ENCODE assay signal across 12 cellular contexts in the genomic region with DNA sequence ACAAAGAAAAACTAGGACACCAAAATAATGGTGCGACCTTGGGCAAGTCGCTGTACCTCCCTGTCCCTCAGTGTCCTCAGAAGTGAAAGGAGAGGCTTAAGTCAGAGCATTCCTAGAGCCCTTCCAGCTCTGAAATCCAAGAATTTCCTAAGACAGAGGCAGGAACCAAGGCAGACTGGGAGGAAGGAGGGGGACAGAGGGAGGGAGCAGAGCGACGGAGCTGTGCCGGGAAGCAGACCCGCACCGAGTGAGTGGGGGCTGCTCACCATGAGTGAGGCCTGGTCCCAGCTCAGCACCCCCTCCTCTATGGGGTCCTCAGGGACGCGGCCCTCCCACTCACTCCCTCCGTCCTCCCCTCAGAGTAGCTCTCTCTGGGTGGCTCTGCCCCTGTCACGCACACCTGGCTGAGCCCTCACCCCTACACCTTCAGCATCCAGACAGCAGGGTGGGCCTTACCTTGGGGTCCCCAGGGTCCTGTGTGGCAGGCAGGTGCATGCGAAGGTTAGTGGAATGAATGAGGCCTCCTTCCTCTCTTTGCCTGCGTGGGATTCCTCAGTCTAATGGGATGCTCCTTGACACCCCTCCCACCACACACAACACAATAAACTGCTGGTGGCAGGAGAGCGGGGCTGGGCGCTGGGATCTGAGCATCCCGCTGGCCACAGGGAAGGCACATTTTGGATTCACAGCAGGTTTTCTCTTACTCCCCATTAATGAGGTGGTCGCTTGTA. TPM values are rescaled to one million over a fixed set of nuclear protein-coding genes. Genes with fewer than 3 reads are reported as not detected.
DNase-seq lines count a peak whose midpoint lies in the region; ATAC-seq, FAIRE-seq and TF ChIP-seq lines count a peak whose summit lies in the region.
"Had no signal": no experiment of that assay in that cellular context is flagged by ENCODE, and none has a peak within 500 bp of the region (broad histone marks: within the 10 kb centered on the region; RNA-seq: fewer than 3 reads in every experiment).

No MANE protein-coding gene starts in this region.

- H3K79me1 ChIP-seq in H1 (ENCODE audit: low read depth, low read length): no peaks in the 10 kb centered on the region

- ATAC-seq in naive B cell (ENCODE audit: low read depth in 2 of 2) (no peak), GM21360 (IDR thresholded peaks at IDR 0.05; ENCODE audit: unreplicated experiment) (no peak)

- TF ChIP-seq CTCF in H1 (IDR thresholded peaks at IDR 0.05; ENCODE audit: control extremely low read depth in 1 of 3, insufficient read depth in 1 of 3, low read depth in 1 of 3, low read length in 3 of 3): no peak
- TF ChIP-seq CTCF in tibial artery (IDR thresholded peaks at IDR 0.05): no peak
- TF ChIP-seq CTCF in BE2C (IDR thresholded peaks at IDR 0.05; ENCODE audit: low read depth, low read length): no peak

- H2BK12ac ChIP-seq in H1 (ENCODE audit: low read depth, low read length): peak overlapping the region; percentile 91; the same call in 1 of the 2 replicates

- peak overlapping the region; percentile 81 to 99 for H3K4me2 ChIP-seq in H1 (ENCODE audit: insufficient read depth in 1 of 2, low read depth in 2 of 2, low read length in 2 of 2)
- H3K4me2 ChIP-seq: KMS-11 had no signal

- H3K36me3 ChIP-seq in SJCRH30 (no peaks in the 10 kb centered on the region), H1 (ENCODE audit: control insufficient read depth in 2 of 4, insufficient read depth in 4 of 4, low read length in 3 of 4) (no peaks in the 10 kb centered on the region), tibial artery (no peaks in the 10 kb centered on the region), BE2C (no peaks in the 10 kb centered on the region)

- no peaks in the 10 kb centered on the region for H3K79me2 ChIP-seq in H1 (ENCODE audit: control insufficient read depth in 1 of 2, insufficient read depth in 2 of 2, low read length in 2 of 2)

- H2BK20ac ChIP-seq in H1 (ENCODE audit: low read length): peak overlapping the region; percentile 80; the same call in 1 of the 2 replicates

- peak overlapping the region; percentile 93; the same call in 1 of the 2 replicates for H2AK5ac ChIP-seq in H1 (ENCODE audit: low read depth, low read length)

- H3K27me3 Mint-ChIP-seq in naive B cell: peaks cover 40 to 90% (median 87%) of the 10 kb centered on the region in 3 donors

- peaks cover 0 to 7% of the 10 kb centered on the region in 2 donors for H3K36me3 Mint-ChIP-seq in naive B cell

- peak overlapping the region; percentile 97; the same call in 1 of the 2 replicates for H2BK15ac ChIP-seq in H1 (ENCODE audit: low read length)

- no peak overlapping the region for H3K4ac ChIP-seq in H1 (replicated peaks; ENCODE audit: insufficient read length, low read depth, low read length)

- peaks cover 6% of the 10 kb centered on the region; the same call in 1 of the 2 replicates for H3K27me3 ChIP-seq in SJCRH30
- H3K27me3 ChIP-seq in H1 (replicated peaks in 1 of 4; ENCODE audit: control insufficient read depth in 3 of 4, extremely low read depth in 1 of 4, insufficient read depth in 3 of 4, low read length in 3 of 4): peaks cover 6 to 48% (median 36%) of the 10 kb centered on the region in 4 experiments
- H3K27me3 ChIP-seq in tibial artery: no peaks in the 10 kb centered on the region
- peaks cover 7% of the 10 kb centered on the region; the same call in 1 of the 2 replicates for H3K27me3 ChIP-seq in BE2C

- H3K9me3 Mint-ChIP-seq in naive B cell: no peaks in the 10 kb centered on the region

- no peak for TF ChIP-seq EP300 in H1 (IDR thresholded peaks at IDR 0.05; ENCODE audit: borderline replicate concordance in 1 of 2, low read depth in 2 of 2, low read length in 2 of 2)

- H3K23me2 ChIP-seq in H1 (ENCODE audit: low read depth, low read length): peaks cover 25% of the 10 kb centered on the region

- H3K9me3 ChIP-seq in SJCRH30 (replicated peaks) (no peaks in the 10 kb centered on the region), H1 (ENCODE audit: insufficient read depth in 2 of 2, low read depth in 1 of 2, low read length in 1 of 2) (no peaks in the 10 kb centered on the region), tibial artery (no peaks in the 10 kb centered on the region), BE2C (no peaks in the 10 kb centered on the region)

- TF ChIP-seq POLR2A in H1 (IDR thresholded peaks at IDR 0.05; ENCODE audit: control extremely low read depth in 1 of 2, low read depth in 2 of 2, low read length in 2 of 2): no peak

- H4K8ac ChIP-seq in H1 (ENCODE audit: extremely low read depth, insufficient read depth, low read length): no peak overlapping the region

- peak overlapping the region; percentile 66; the same call in 1 of the 2 replicates for H2BK5ac ChIP-seq in H1 (ENCODE audit: low read depth, low read length)

- no peak for DNase-seq in SJCRH30
- peak in 1 of 2 experiments; percentile 64 for DNase-seq in H1 (ENCODE audit: low read depth in 1 of 2, low spot score in 2 of 2)
- DNase-seq in naive B cell: no peak
- peak in 1 of 2 donors; percentile 62 for DNase-seq in tibial artery
- DNase-seq in HPDE6-E6E7 (ENCODE audit: extremely low spot score): no peak
- DNase-seq in BE2C: no peak
- DNase-seq: activated CD8-positive, alpha-beta memory T cell treated with anti-CD3 and anti-CD28 coated beads, Interleukin-2, amount 50 U/mL, for 4 hours; SW 1271 had no signal

- H3K18ac ChIP-seq in H1 (ENCODE audit: extremely low read depth, low read length): peak overlapping the region; percentile 87

- peak overlapping the region; percentile 69 for H4K91ac ChIP-seq in H1 (replicated peaks; ENCODE audit: insufficient read length, low read length)

- no peak overlapping the region for H3K27ac ChIP-seq in SJCRH30
- no peak overlapping the region for H3K27ac ChIP-seq in H1 (ENCODE audit: low read depth, low read length)
- peak overlapping the region; percentile 95 to 98 for H3K27ac ChIP-seq in tibial artery
- H3K27ac ChIP-seq: KMS-11 had no signal

- no peak for FAIRE-seq in H1 (lab: Jason Lieb, UNC)

- no peak overlapping the region for H3K27ac Mint-ChIP-seq in naive B cell

- peaks cover 12% of the 10 kb centered on the region for H3K4me1 ChIP-seq in SJCRH30
- peaks cover 0 to 35% (median 22%) of the 10 kb centered on the region in 4 experiments; a peak in 6 of 7 replicates for H3K4me1 ChIP-seq in H1 (replicated peaks in 1 of 4; ENCODE audit: control insufficient read depth in 3 of 4, insufficient read depth in 4 of 4, low read length in 3 of 4)
- peaks cover 6 to 46% (median 34%) of the 10 kb centered on the region in 4 donors for H3K4me1 ChIP-seq in tibial artery
- peaks cover 6% of the 10 kb centered on the region for H3K4me1 ChIP-seq in BE2C

- no peak overlapping the region for H2AFZ ChIP-seq in H1 (ENCODE audit: low read length)

- no peak overlapping the region for H3K9ac ChIP-seq in H1 (replicated peaks in 1 of 4; ENCODE audit: extremely low read depth in 1 of 4, low read depth in 3 of 4, low read length in 3 of 4)
- H3K9ac ChIP-seq: KMS-11 had no signal

- TF ChIP-seq RAD21 in H1 (IDR thresholded peaks at IDR 0.05 in 1 of 2, conservative IDR thresholded peaks at IDR 0.05 in 1 of 2; ENCODE audit: low read depth in 2 of 2, low read length in 2 of 2): no peak

- no peak overlapping the region for H3K14ac ChIP-seq in H1 (ENCODE audit: insufficient read length)

- H2BK120ac ChIP-seq in H1 (replicated peaks; ENCODE audit: low read depth, low read length): no peak overlapping the region

- H3K56ac ChIP-seq in H1 (replicated peaks; ENCODE audit: insufficient read length, low read depth, low read length): no peak overlapping the region

- intact Hi-C loops in tibial artery (cut with DNase I; ENCODE audit: low total_unique reads): no loop called here

- H3K4me3 ChIP-seq in SJCRH30 (peak overlapping the region; percentile 75), H1 (ENCODE audit: extremely low read depth in 1 of 4, insufficient read depth in 2 of 4, low read depth in 3 of 4, low read length in 4 of 4) (peak overlapping the region in 3 of 4 experiments; percentile 56 to 81 (median 76); a peak in 5 of 8 replicates), tibial artery (peak overlapping the region; percentile 71 to 73), BE2C (ENCODE audit: low read depth, low read length) (no peak overlapping the region)

- 40% methylated on average over 17 of the region's 17 CpGs; no CpG with 5 or more reads in 1 of the 2 experiments for WGBS in H1 (ENCODE audit: extremely low coverage in 1 of 2, insufficient coverage in 1 of 2, insufficient read length in 1 of 2, insufficient replicate concordance in 2 of 2, low coverage in 1 of 2, low lambda C conversion rate in 2 of 2, missing lambda C conversion rate in 1 of 2), 2 experiments

- peak overlapping the region; percentile 68 to 89 (median 80) for H3K4me3 Mint-ChIP-seq in naive B cell

- no peaks in the 10 kb centered on the region for H4K20me1 ChIP-seq in H1 (replicated peaks in 1 of 2; ENCODE audit: control insufficient read depth in 1 of 2, insufficient read depth in 2 of 2, low read length in 2 of 2)

- H4K5ac ChIP-seq in H1 (ENCODE audit: insufficient read length, low read depth, low read length): no peak overlapping the region

- H3K4me1 Mint-ChIP-seq in naive B cell: peaks cover 24 to 34% (median 32%) of the 10 kb centered on the region in 3 donors

- CTCF ChIA-PET in H1 (lab: Charles Lee; ENCODE audit: partially characterized antibody): interaction anchor here (0.6 to 3.3 kb wide), 9 partner anchors 8 to 51 kb away, joined by 3 to 14 read pairs (median 5); a partner anchor contains a TSS

- POLR2A ChIA-PET in H1 (lab: Charles Lee; ENCODE audit: partially characterized antibody): interaction anchor here (1.1 to 3.1 kb wide), 6 partner anchors 9 to 191 kb away, joined by 3 to 22 read pairs (median 4); a partner anchor contains a TSS

- H3K23ac ChIP-seq in H1 (ENCODE audit: insufficient read length): no peak overlapping the region

RNA-seq across cellular contexts. Expression of a gene that starts 4.6 kb away (rescaled TPM):
- 91.8 and 106 TPM in 2 replicates for total RNA-seq in SJCRH30 (2014; rRNA removed; shearing (Covaris generic))
- total RNA-seq in H1 (2021; fragmentation: NEBNext Ultra II Directional; extraction: Animal tissue kit (Norgen Biotek cat#: 25700)): 3.0 and 4.6 TPM in 2 replicates
- polyA plus RNA-seq in H1 (2011; rRNA removed): 5.6 and 6.2 TPM in 2 replicates
- 4.5 TPM for polyA plus RNA-seq in H1 (2011; cell fraction: cytosol; rRNA removed)
- 15.3 TPM for polyA plus RNA-seq in H1 (2011; cell fraction: nucleus; rRNA removed)
- 8.3 to 10.0 TPM (median 9.5 TPM) in 4 replicates for polyA plus RNA-seq in H1 (2012, experiment 1 of 2)
- polyA plus RNA-seq in H1 (2012, experiment 2 of 2): 7.5 TPM
- 3.9 TPM for polyA plus RNA-seq in H1 (2013, experiment 1 of 2)
- 4.3 TPM for polyA plus RNA-seq in H1 (2013, experiment 2 of 2)
- polyA minus RNA-seq in H1 (2011; rRNA and poly(A)+ RNA removed): 1.6 and 2.0 TPM in 2 replicates
- polyA minus RNA-seq in H1 (2011; cell fraction: cytosol; rRNA and poly(A)+ RNA removed): 2.9 TPM
- 3.2 TPM for polyA minus RNA-seq in H1 (2011; cell fraction: nucleus; rRNA and poly(A)+ RNA removed)
- polyA plus RNA-seq in naive B cell (ENCODE audit: low read depth in 6 of 6): 1 to 10 TPM in 1 of 6 donors, under 1 TPM in 3, not detected in 2; 0.35 to 3.1 (median 0.64) TPM
- 30.0 TPM for polyA plus RNA-seq in BE2C (2012; ENCODE audit: insufficient read depth, insufficient read length, low read depth)

RNA-seq across cellular contexts. Expression of a gene that starts 20.8 kb away (rescaled TPM):
- total RNA-seq in SJCRH30 (2014; rRNA removed; shearing (Covaris generic)): 27.7 and 28.2 TPM in 2 replicates
- total RNA-seq in H1 (2021; fragmentation: NEBNext Ultra II Directional; extraction: Animal tissue kit (Norgen Biotek cat#: 25700)): 20.6 and 20.8 TPM in 2 replicates
- polyA plus RNA-seq in H1 (2011; rRNA removed) (14.4 and 20.0 TPM in 2 replicates), naive B cell (ENCODE audit: low read depth in 6 of 6) (10 to 100 TPM; 20.4 to 43.9 (median 25.2) TPM)
- 14.8 TPM for polyA plus RNA-seq in H1 (2011; cell fraction: cytosol; rRNA removed)
- 58.8 TPM for polyA plus RNA-seq in H1 (2011; cell fraction: nucleus; rRNA removed)
- polyA plus RNA-seq in H1 (2012, experiment 1 of 2): 9.2 to 13.6 TPM (median 11.2 TPM) in 4 replicates
- polyA plus RNA-seq in H1 (2012, experiment 2 of 2): 11.2 TPM
- polyA plus RNA-seq in H1 (2013, experiment 1 of 2): 18.0 TPM
- 16.2 TPM for polyA plus RNA-seq in H1 (2013, experiment 2 of 2)
- polyA minus RNA-seq in H1 (2011; rRNA and poly(A)+ RNA removed): 11.1 and 11.4 TPM in 2 replicates
- polyA minus RNA-seq in H1 (2011; cell fraction: cytosol; rRNA and poly(A)+ RNA removed): 12.2 TPM
- 30.6 TPM for polyA minus RNA-seq in H1 (2011; cell fraction: nucleus; rRNA and poly(A)+ RNA removed)
- 37.1 TPM for polyA plus RNA-seq in BE2C (2012; ENCODE audit: insufficient read depth, insufficient read length, low read depth)

RNA-seq across cellular contexts. Expression of a gene that starts 26.1 kb away (rescaled TPM):
- total RNA-seq in SJCRH30 (2014; rRNA removed; shearing (Covaris generic)): 77.6 and 77.7 TPM in 2 replicates
- 51.0 and 55.0 TPM in 2 replicates for total RNA-seq in H1 (2021; fragmentation: NEBNext Ultra II Directional; extraction: Animal tissue kit (Norgen Biotek cat#: 25700))
- polyA plus RNA-seq in H1 (2011; rRNA removed): 26.4 and 28.0 TPM in 2 replicates
- polyA plus RNA-seq in H1 (2011; cell fraction: cytosol; rRNA removed): 37.0 TPM
- polyA plus RNA-seq in H1 (2011; cell fraction: nucleus; rRNA removed): 35.9 TPM
- polyA plus RNA-seq in H1 (2012, experiment 1 of 2): 39.3 to 51.3 TPM (median 45.8 TPM) in 4 replicates
- 32.1 TPM for polyA plus RNA-seq in H1 (2012, experiment 2 of 2)
- 25.2 TPM for polyA plus RNA-seq in H1 (2013, experiment 1 of 2)
- 22.6 TPM for polyA plus RNA-seq in H1 (2013, experiment 2 of 2)
- 48.3 and 59.3 TPM in 2 replicates for polyA minus RNA-seq in H1 (2011; rRNA and poly(A)+ RNA removed)
- polyA minus RNA-seq in H1 (2011; cell fraction: cytosol; rRNA and poly(A)+ RNA removed): 20.2 TPM
- polyA minus RNA-seq in H1 (2011; cell fraction: nucleus; rRNA and poly(A)+ RNA removed): 23.9 TPM
- polyA plus RNA-seq in naive B cell (ENCODE audit: low read depth in 6 of 6): 10 to 100 TPM; 23.0 to 32.6 (median 25.4) TPM
- 64.7 TPM for polyA plus RNA-seq in BE2C (2012; ENCODE audit: insufficient read depth, insufficient read length, low read depth)

RNA-seq across cellular contexts. Expression of a gene that starts 42.8 kb away (rescaled TPM):
- not detected in 2 replicates for total RNA-seq in SJCRH30 (2014; rRNA removed; shearing (Covaris generic))
- total RNA-seq in H1 (2021; fragmentation: NEBNext Ultra II Directional; extraction: Animal tissue kit (Norgen Biotek cat#: 25700)): not detected in 2 replicates
- polyA plus RNA-seq in H1 (2011; rRNA removed) (not detected in 2 replicates), naive B cell (ENCODE audit: low read depth in 6 of 6) (not detected)
- polyA plus RNA-seq in H1 (2011; cell fraction: cytosol; rRNA removed): not detected
- not detected for polyA plus RNA-seq in H1 (2011; cell fraction: nucleus; rRNA removed)
- polyA plus RNA-seq in H1 (2012, experiment 1 of 2): not detected in 4 replicates
- not detected for polyA plus RNA-seq in H1 (2012, experiment 2 of 2)
- polyA plus RNA-seq in H1 (2013, experiment 1 of 2): not detected
- not detected for polyA plus RNA-seq in H1 (2013, experiment 2 of 2)
- not detected in 2 replicates for polyA minus RNA-seq in H1 (2011; rRNA and poly(A)+ RNA removed)
- polyA minus RNA-seq in H1 (2011; cell fraction: cytosol; rRNA and poly(A)+ RNA removed): not detected
- polyA minus RNA-seq in H1 (2011; cell fraction: nucleus; rRNA and poly(A)+ RNA removed): 2.0 TPM
- polyA plus RNA-seq in BE2C (2012; ENCODE audit: insufficient read depth, insufficient read length, low read depth): not detected
- total RNA-seq: NCI-H460, subcutaneous adipose tissue had no signal

Comparison
In these comparisons a context has a peak if more than half of its experiments do, and no peak if none do; other contexts are left out.
1. H3K27ac ChIP-seq: peak in tibial artery (2 of 2); none in SJCRH30 (single experiment) and H1 (single experiment).
2. RNA of a gene that starts 4.6 kb away (total RNA-seq): 91.8 to 106 TPM in SJCRH30; 3.0 to 4.6 TPM in H1; every median in the first group is over 10 times any median in the second.